9 cellular contexts compared by ENCODE assay signal in the genomic region with DNA sequence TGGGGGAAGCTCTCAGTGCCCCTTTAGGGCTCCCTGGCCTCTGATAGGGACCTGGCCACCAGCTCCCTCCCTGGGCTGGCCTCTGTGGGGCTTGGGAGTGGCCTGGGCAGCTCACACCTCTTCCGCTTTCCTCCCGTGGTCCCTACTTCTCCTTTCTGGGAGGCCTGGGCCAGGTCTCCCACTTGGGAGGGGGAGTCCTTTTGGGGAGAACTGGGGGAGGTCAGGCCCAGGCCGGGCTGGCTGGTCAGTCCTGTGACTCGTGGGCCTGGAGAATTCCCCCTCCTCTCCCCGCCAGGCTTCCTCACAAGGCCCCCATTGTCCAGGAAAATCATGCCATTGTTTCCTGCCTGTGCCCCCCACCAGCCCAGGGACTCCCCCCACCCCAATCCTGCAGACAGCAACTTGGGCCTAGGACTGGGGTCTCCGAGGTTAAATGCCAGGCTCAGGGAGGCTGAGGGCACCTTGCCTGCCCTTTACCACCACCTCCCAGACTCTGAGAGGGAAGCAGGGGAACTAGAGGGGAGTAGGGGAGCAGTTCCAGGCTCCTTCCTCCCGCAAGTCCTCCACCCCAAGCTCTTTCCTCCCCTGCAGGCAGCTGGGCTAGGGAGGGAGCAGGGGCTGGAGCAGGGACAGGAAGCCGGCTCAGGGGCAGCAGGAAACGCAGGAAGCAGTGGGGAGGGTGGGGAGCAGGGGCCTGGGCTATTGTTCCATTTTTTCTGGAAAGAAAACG. TPM values are rescaled to one million over a fixed set of nuclear protein-coding genes. Genes with fewer than 3 reads are reported as not detected.
A peak's percentile ranks its signal among the peaks of the same experiment; 100 is the strongest.
DNase-seq lines count a peak whose midpoint lies in the region; ATAC-seq, FAIRE-seq and TF ChIP-seq lines count a peak whose summit lies in the region.
"Had no signal": no experiment of that assay in that cellular context is flagged by ENCODE, and none has a peak within 500 bp of the region (broad histone marks: within the 10 kb centered on the region; RNA-seq: fewer than 3 reads in every experiment).

No MANE protein-coding gene starts in this region.

- DNase-seq in A549 (ENCODE audit: low read depth in 1 of 2, low spot score in 1 of 2): no peak
- peak; percentile 63 for DNase-seq in NOMO-1 treated with DMSO at 0.1 percent for 48 hours (lab: John Stamatoyannopoulos, UW; ENCODE audit: unreplicated experiment)
- DNase-seq in colonic mucosa: no peak
- DNase-seq in LoVo (ENCODE audit: low spot score): no peak
- DNase-seq in NCI-H82 (lab: John Stamatoyannopoulos, UW): no peak
- no peak for DNase-seq in SHP77 (lab: John Stamatoyannopoulos, UW)
- DNase-seq: NCI-H1048 had no signal

- CTCF ChIA-PET in A549 (lab: Yijun Ruan, JAX): interaction anchor here (1.7 to 20.1 kb wide), 4 partner anchors 15 to 70 kb away, joined by 7 to 249 read pairs (median 16); a partner anchor contains a TSS

- TF ChIP-seq RAD21 in A549 (conservative IDR thresholded peaks at IDR 0.05 in 1 of 2, IDR thresholded peaks at IDR 0.05 in 1 of 2): no peak

- no peak for TF ChIP-seq EP300 in A549 (IDR thresholded peaks at IDR 0.05)

- POLR2A ChIA-PET in A549 (lab: Yijun Ruan, JAX): no interaction called here

- peak overlapping the region in 1 of 2 experiments; percentile 19; a peak in 2 of 6 replicates for H3K27ac ChIP-seq in A549
- H3K27ac ChIP-seq in colonic mucosa: peak overlapping the region; percentile 32
- peak overlapping the region; percentile 20 to 65 for H3K27ac ChIP-seq in mucosa of rectum (ENCODE audit: low read depth in 2 of 2, low read length in 2 of 2)

- no peak for FAIRE-seq in A549 (lab: Jason Lieb, UNC)

- intact Hi-C loops in colonic mucosa (cut with DNase I): loop anchor here (5.0 kb wide), 1 partner anchor 69 kb away; no protein-coding TSS in a partner anchor

- H3K9ac ChIP-seq in colonic mucosa (ENCODE audit: low read depth in 2 of 2, low read length in 2 of 2): peak overlapping the region; percentile 4 to 96
- peak overlapping the region in 1 of 2 donors; percentile 8 for H3K9ac ChIP-seq in mucosa of rectum (ENCODE audit: low read depth in 1 of 2, low read length in 2 of 2)

- peaks cover 35% of the 10 kb centered on the region for H3K4me1 ChIP-seq in A549
- H3K4me1 ChIP-seq in colonic mucosa: peaks cover 28% of the 10 kb centered on the region
- peaks cover 39 to 43% of the 10 kb centered on the region in 2 donors for H3K4me1 ChIP-seq in mucosa of rectum (ENCODE audit: control insufficient read depth in 2 of 2, insufficient read depth in 2 of 2, low read length in 2 of 2)

- H3K9me3 ChIP-seq in A549 (no peaks in the 10 kb centered on the region), colonic mucosa (no peaks in the 10 kb centered on the region), mucosa of rectum (ENCODE audit: control insufficient read depth in 2 of 2, low read length in 2 of 2) (no peaks in the 10 kb centered on the region)

- WGBS in A549 (ENCODE audit: missing lambda C conversion rate): 85% methylated on average over 9 of the region's 10 CpGs

- H3K27me3 ChIP-seq in colonic mucosa: no peaks in the 10 kb centered on the region
- H3K27me3 ChIP-seq in mucosa of rectum (ENCODE audit: control insufficient read depth in 2 of 2, insufficient read depth in 2 of 2, low read length in 2 of 2): no peaks in the 10 kb centered on the region

- no peak for ATAC-seq in A549
- ATAC-seq in HG03571 (IDR thresholded peaks at IDR 0.05; ENCODE audit: unreplicated experiment): no peak

- H3K4me3 ChIP-seq in A549 (no peak overlapping the region), colonic mucosa (peak overlapping the region; percentile 90), mucosa of rectum (ENCODE audit: low read length in 2 of 2) (peak overlapping the region; percentile 43 to 91)

- no peak for TF ChIP-seq POLR2A in A549 (IDR thresholded peaks at IDR 0.05; ENCODE audit: low read length)

- H3K36me3 ChIP-seq in colonic mucosa: no peaks in the 10 kb centered on the region
- peaks cover 23 to 33% of the 10 kb centered on the region in 2 donors for H3K36me3 ChIP-seq in mucosa of rectum (ENCODE audit: control insufficient read depth in 2 of 2, insufficient read depth in 2 of 2, low read length in 2 of 2)

- no peak for TF ChIP-seq CTCF in A549 (IDR thresholded peaks at IDR 0.05)
- TF ChIP-seq CTCF in colonic mucosa (IDR thresholded peaks at IDR 0.05): no peak

- peak overlapping the region; percentile 77 for H3K4me2 ChIP-seq in A549

TF ChIP-seq in A549, 52 proteins besides CTCF, POLR2A, EP300 and RAD21:
- TF ChIP-seq, protein P1, sequence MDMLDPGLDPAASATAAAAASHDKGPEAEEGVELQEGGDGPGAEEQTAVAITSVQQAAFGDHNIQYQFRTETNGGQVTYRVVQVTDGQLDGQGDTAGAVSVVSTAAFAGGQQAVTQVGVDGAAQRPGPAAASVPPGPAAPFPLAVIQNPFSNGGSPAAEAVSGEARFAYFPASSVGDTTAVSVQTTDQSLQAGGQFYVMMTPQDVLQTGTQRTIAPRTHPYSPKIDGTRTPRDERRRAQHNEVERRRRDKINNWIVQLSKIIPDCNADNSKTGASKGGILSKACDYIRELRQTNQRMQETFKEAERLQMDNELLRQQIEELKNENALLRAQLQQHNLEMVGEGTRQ (IDR thresholded peaks at IDR 0.05): no peak
- TF ChIP-seq, protein P2, sequence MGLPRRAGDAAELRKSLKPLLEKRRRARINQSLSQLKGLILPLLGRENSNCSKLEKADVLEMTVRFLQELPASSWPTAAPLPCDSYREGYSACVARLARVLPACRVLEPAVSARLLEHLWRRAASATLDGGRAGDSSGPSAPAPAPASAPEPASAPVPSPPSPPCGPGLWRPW (IDR thresholded peaks at IDR 0.05): no peak
- TF ChIP-seq EHF (CRISPR knock-in tag; IDR thresholded peaks at IDR 0.05): no peak
- no peak for TF ChIP-seq KDM5A (IDR thresholded peaks at IDR 0.05)
- no peak for TF ChIP-seq SMC3 (IDR thresholded peaks at IDR 0.05)
- TF ChIP-seq FOSL2 (IDR thresholded peaks at IDR 0.05): no peak
- TF ChIP-seq FOSL2 (CRISPR knock-in tag; IDR thresholded peaks at IDR 0.05): no peak
- TF ChIP-seq RARB (CRISPR knock-in tag; IDR thresholded peaks at IDR 0.05): no peak
- no peak for TF ChIP-seq POLR2AphosphoS2 (conservative IDR thresholded peaks at IDR 0.05; ENCODE audit: low read length)
- TF ChIP-seq CBX2 (IDR thresholded peaks at IDR 0.05; ENCODE audit: borderline replicate concordance, low read depth): no peak
- TF ChIP-seq, protein P3, sequence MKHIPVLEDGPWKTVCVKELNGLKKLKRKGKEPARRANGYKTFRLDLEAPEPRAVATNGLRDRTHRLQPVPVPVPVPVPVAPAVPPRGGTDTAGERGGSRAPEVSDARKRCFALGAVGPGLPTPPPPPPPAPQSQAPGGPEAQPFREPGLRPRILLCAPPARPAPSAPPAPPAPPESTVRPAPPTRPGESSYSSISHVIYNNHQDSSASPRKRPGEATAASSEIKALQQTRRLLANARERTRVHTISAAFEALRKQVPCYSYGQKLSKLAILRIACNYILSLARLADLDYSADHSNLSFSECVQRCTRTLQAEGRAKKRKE (CRISPR knock-in tag; IDR thresholded peaks at IDR 0.05; ENCODE audit: low read depth): no peak
- TF ChIP-seq, protein P4, sequence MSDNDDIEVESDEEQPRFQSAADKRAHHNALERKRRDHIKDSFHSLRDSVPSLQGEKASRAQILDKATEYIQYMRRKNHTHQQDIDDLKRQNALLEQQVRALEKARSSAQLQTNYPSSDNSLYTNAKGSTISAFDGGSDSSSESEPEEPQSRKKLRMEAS (IDR thresholded peaks at IDR 0.05): no peak
- TF ChIP-seq PHF8 (IDR thresholded peaks at IDR 0.05; ENCODE audit: borderline replicate concordance, low read depth): no peak
- TF ChIP-seq NFE2L2 (conservative IDR thresholded peaks at IDR 0.05; ENCODE audit: low read length): no peak
- TF ChIP-seq FOSB (CRISPR knock-in tag; IDR thresholded peaks at IDR 0.05): no peak
- TF ChIP-seq SREBF2 (IDR thresholded peaks at IDR 0.05): no peak
- no peak for TF ChIP-seq MYC (IDR thresholded peaks at IDR 0.05; ENCODE audit: borderline replicate concordance, low read length)

RNA-seq across cellular contexts. Expression of a gene that starts 2.8 kb away (rescaled TPM):
- polyA plus RNA-seq in A549 (2011; rRNA removed) (16.7 and 18.1 TPM in 2 replicates), A549 (2017; fragmentation: RNase III; extraction: RNeasy Plus Mini Kit Qiagen cat#74134 plus additional on column Dnase treatment) (30.9 to 34.9 TPM (median 34.5 TPM) in 3 replicates)
- 30.6 and 42.9 TPM in 2 replicates for polyA plus RNA-seq in A549 (2012; cell fraction: cytosol; rRNA removed)
- 47.1 and 61.0 TPM in 2 replicates for polyA plus RNA-seq in A549 (2012; cell fraction: nucleus; rRNA removed)
- 35.2 and 53.1 TPM in 2 replicates for polyA minus RNA-seq in A549 (2011; rRNA and poly(A)+ RNA removed)
- total RNA-seq in colonic mucosa: 100 to 1,000 TPM in 1 of 2 donors, 10 to 100 TPM in 1; 92.7 to 102 TPM

RNA-seq across cellular contexts. Expression of a gene that starts 4.4 kb away (rescaled TPM):
- polyA plus RNA-seq in A549 (2011; rRNA removed): 14.2 and 17.2 TPM in 2 replicates
- polyA plus RNA-seq in A549 (2012; cell fraction: cytosol; rRNA removed): 37.5 and 49.6 TPM in 2 replicates
- polyA plus RNA-seq in A549 (2012; cell fraction: nucleus; rRNA removed): 142 and 197 TPM in 2 replicates
- 26.6 to 30.8 TPM (median 29.7 TPM) in 3 replicates for polyA plus RNA-seq in A549 (2017; fragmentation: RNase III; extraction: RNeasy Plus Mini Kit Qiagen cat#74134 plus additional on column Dnase treatment)
- polyA minus RNA-seq in A549 (2011; rRNA and poly(A)+ RNA removed): 22.9 and 35.0 TPM in 2 replicates
- total RNA-seq in colonic mucosa: 10 to 100 TPM; 41.5 to 72.4 TPM

RNA-seq across cellular contexts. Expression of a gene that starts 15.6 kb away (rescaled TPM):
- polyA plus RNA-seq in A549 (2011; rRNA removed) (0.11 and 0.13 TPM in 2 replicates), A549 (2017; fragmentation: RNase III; extraction: RNeasy Plus Mini Kit Qiagen cat#74134 plus additional on column Dnase treatment) (0.49 to 0.50 TPM (median 0.50 TPM) in 3 replicates)
- polyA plus RNA-seq in A549 (2012; cell fraction: cytosol; rRNA removed): 0.61 and 0.74 TPM in 2 replicates
- 2.0 and 2.8 TPM in 2 replicates for polyA plus RNA-seq in A549 (2012; cell fraction: nucleus; rRNA removed)
- 0.17 TPM in 1 of 2 replicates, not detected in the other for polyA minus RNA-seq in A549 (2011; rRNA and poly(A)+ RNA removed)
- total RNA-seq in colonic mucosa: under 1 TPM; 0.40 to 0.69 TPM

RNA-seq across cellular contexts. Expression of a gene that starts 26.7 kb away (rescaled TPM):
- polyA plus RNA-seq in A549 (2011; rRNA removed): 9.9 and 10.4 TPM in 2 replicates
- polyA plus RNA-seq in A549 (2012; cell fraction: cytosol; rRNA removed): 20.3 and 32.5 TPM in 2 replicates
- 27.9 and 48.3 TPM in 2 replicates for polyA plus RNA-seq in A549 (2012; cell fraction: nucleus; rRNA removed)
- 16.9 to 21.3 TPM (median 17.4 TPM) in 3 replicates for polyA plus RNA-seq in A549 (2017; fragmentation: RNase III; extraction: RNeasy Plus Mini Kit Qiagen cat#74134 plus additional on column Dnase treatment)
- polyA minus RNA-seq in A549 (2011; rRNA and poly(A)+ RNA removed): 9.6 and 15.2 TPM in 2 replicates
- total RNA-seq in colonic mucosa: 10 to 100 TPM; 21.0 to 33.0 TPM

RNA-seq across cellular contexts. Expression of a gene that starts 35.3 kb away (rescaled TPM):
- polyA plus RNA-seq in A549 (2011; rRNA removed) (11.6 and 13.8 TPM in 2 replicates), A549 (2017; fragmentation: RNase III; extraction: RNeasy Plus Mini Kit Qiagen cat#74134 plus additional on column Dnase treatment) (39.8 to 46.0 TPM (median 43.8 TPM) in 3 replicates)
- 44.5 and 66.2 TPM in 2 replicates for polyA plus RNA-seq in A549 (2012; cell fraction: cytosol; rRNA removed)
- polyA plus RNA-seq in A549 (2012; cell fraction: nucleus; rRNA removed): 112 and 167 TPM in 2 replicates
- polyA minus RNA-seq in A549 (2011; rRNA and poly(A)+ RNA removed): 12.3 and 18.7 TPM in 2 replicates
- total RNA-seq in colonic mucosa: 10 to 100 TPM; 58.5 to 78.5 TPM
